ENCODE assay signal across 8 cellular contexts in genomic region chr7:118195837-118196474, GRCh38. TPM values are rescaled to one million over a fixed set of nuclear protein-coding genes. Genes with fewer than 3 reads are reported as not detected.
DNase-seq lines count a peak whose midpoint lies in the region; ATAC-seq and TF ChIP-seq lines count a peak whose summit lies in the region.

No MANE protein-coding gene starts in this region.

- peaks cover 20% of the 10 kb centered on the region for H3K36me3 ChIP-seq in neutrophil

- H3K4me1 ChIP-seq in neutrophil (ENCODE audit: control insufficient read depth in 1 of 2, insufficient read depth in 1 of 2, low read depth in 1 of 2, low read length in 1 of 2), result no peaks in the 10 kb centered on the region

- H3K27me3 ChIP-seq in neutrophil, result no peaks in the 10 kb centered on the region

- H3K9me3 ChIP-seq in neutrophil, result no peaks in the 10 kb centered on the region

- ATAC-seq in GM19395 (IDR thresholded peaks at IDR 0.05; ENCODE audit: unreplicated experiment) (peak; percentile 83), HG03378 (IDR thresholded peaks at IDR 0.05; ENCODE audit: unreplicated experiment) (peak; percentile 78)

- no peaks in the 10 kb centered on the region for H3K27me3 Mint-ChIP-seq in activated CD4-positive, alpha-beta memory T cell treated with anti-CD3 and anti-CD28 coated beads, Interleukin-2, amount 10 ng/mL, durations not matched to agents 7 days and 5 days

- no peak overlapping the region for H3K4me3 Mint-ChIP-seq in activated CD4-positive, alpha-beta memory T cell treated with anti-CD3 and anti-CD28 coated beads, Interleukin-2, amount 10 ng/mL, durations not matched to agents 7 days and 5 days

- no peak overlapping the region for H3K27ac ChIP-seq in neutrophil

- H3K4me1 Mint-ChIP-seq in activated CD4-positive, alpha-beta memory T cell treated with anti-CD3 and anti-CD28 coated beads, Interleukin-2, amount 10 ng/mL, durations not matched to agents 7 days and 5 days, result peaks cover 6% of the 10 kb centered on the region

- H3K4me3 ChIP-seq in fibroblast of pulmonary artery (replicated peaks; ENCODE audit: low read depth, low read length), result no peak overlapping the region
- H3K4me3 ChIP-seq in neutrophil (ENCODE audit: low read depth in 1 of 2, low read length in 1 of 2), result no peak overlapping the region

- peaks cover 11% of the 10 kb centered on the region for H3K36me3 Mint-ChIP-seq in activated CD4-positive, alpha-beta memory T cell treated with anti-CD3 and anti-CD28 coated beads, Interleukin-2, amount 10 ng/mL, durations not matched to agents 7 days and 5 days (ENCODE audit: low read depth)

- DNase-seq in DMS 273 (lab: John Stamatoyannopoulos, UW; ENCODE audit: unreplicated experiment), result peak; percentile 89
- peak; percentile 57 for DNase-seq in NCI-H446 treated with DMSO at 0.1 percent for 48 hours (lab: John Stamatoyannopoulos, UW)
- peak; percentile 45 for DNase-seq in activated CD4-positive, alpha-beta memory T cell treated with anti-CD3 and anti-CD28 coated beads, Interleukin-2, amount 10 ng/mL, durations not matched to agents 7 days and 5 days
- peak; percentile 76 for DNase-seq in fibroblast of pulmonary artery (ENCODE audit: low read depth)
- no peak for DNase-seq in 8988T

- CTCF ChIA-PET in activated CD4-positive, alpha-beta memory T cell treated with anti-CD3 and anti-CD28 coated beads, Interleukin-2, amount 10 ng/mL, durations not matched to agents 7 days and 5 days (lab: Charles Lee), result interaction anchor here (1.0 to 1.7 kb wide), 3 partner anchors 9 to 480 kb away, joined by 3 to 4 read pairs (median 3); no protein-coding TSS in a partner anchor

- no peak overlapping the region for H3K27ac Mint-ChIP-seq in activated CD4-positive, alpha-beta memory T cell treated with anti-CD3 and anti-CD28 coated beads, Interleukin-2, amount 10 ng/mL, durations not matched to agents 7 days and 5 days

- TF ChIP-seq CTCF in fibroblast of pulmonary artery (IDR thresholded peaks at IDR 0.05; ENCODE audit: low read length, missing control alignments), result peak; percentile 80
- peak; percentile 55 for TF ChIP-seq CTCF in neutrophil (IDR thresholded peaks at IDR 0.05)

- POLR2A ChIA-PET in activated CD4-positive, alpha-beta memory T cell treated with anti-CD3 and anti-CD28 coated beads, Interleukin-2, amount 10 ng/mL, durations not matched to agents 7 days and 5 days (lab: Charles Lee), result interaction anchor here (2.1 kb wide), 1 partner anchor 12 kb away, joined by 6 read pairs; the partner anchor contains the start of gene LSM8

- no peaks in the 10 kb centered on the region for H3K9me3 Mint-ChIP-seq in activated CD4-positive, alpha-beta memory T cell treated with anti-CD3 and anti-CD28 coated beads, Interleukin-2, amount 10 ng/mL, durations not matched to agents 7 days and 5 days

RNA-seq across cellular contexts. Expression of gene LSM8, which starts 12.0 kb away (rescaled TPM):
- total RNA-seq in activated CD4-positive, alpha-beta memory T cell treated with anti-CD3 and anti-CD28 coated beads, Interleukin-2, amount 10 ng/mL, durations not matched to agents 7 days and 5 days, result 10 to 100 TPM; 51.3 to 51.8 TPM

RNA-seq across cellular contexts. Expression of gene ANKRD7, which starts 28.5 kb away (rescaled TPM):
- total RNA-seq in activated CD4-positive, alpha-beta memory T cell treated with anti-CD3 and anti-CD28 coated beads, Interleukin-2, amount 10 ng/mL, durations not matched to agents 7 days and 5 days, result not detected
